Comparison of ENCODE assay signal across 14 cellular contexts in genomic region chr9:134061688-134062371, GRCh38. TPM values are rescaled to one million over a fixed set of nuclear protein-coding genes. Genes with fewer than 3 reads are reported as not detected.
DNase-seq lines count a peak whose midpoint lies in the region; ATAC-seq and TF ChIP-seq lines count a peak whose summit lies in the region.
"Had no signal": no experiment of that assay in that cellular context is flagged by ENCODE, and none has a peak within 500 bp of the region (broad histone marks: within the 10 kb centered on the region; RNA-seq: fewer than 3 reads in every experiment).

No MANE protein-coding gene starts in this region.

- intact Hi-C loops in activated naive CD4-positive, alpha-beta T cell treated with anti-CD3 and anti-CD28 coated beads for 36 hours (cut with micrococcal nuclease), result loop anchor here (10.0 kb wide), 1 partner anchor 917 kb away; no protein-coding TSS in a partner anchor
- intact Hi-C loops in testis (cut with DNase I; ENCODE audit: low total_unique reads), result no loop called here
- intact Hi-C loops in OCI-LY7 (cut with micrococcal nuclease; ENCODE audit: unreplicated experiment), result no loop called here

- H3K4me1 Mint-ChIP-seq in activated naive CD4-positive, alpha-beta T cell treated with anti-CD3 and anti-CD28 coated beads for 36 hours (ENCODE audit: low read depth), result peaks cover 55% of the 10 kb centered on the region
- peaks cover 91% of the 10 kb centered on the region for H3K4me1 Mint-ChIP-seq in brain

- H3K36me3 Mint-ChIP-seq in activated naive CD4-positive, alpha-beta T cell treated with anti-CD3 and anti-CD28 coated beads for 36 hours (ENCODE audit: low read depth), result peaks cover 2% of the 10 kb centered on the region
- H3K36me3 Mint-ChIP-seq in brain, result no peaks in the 10 kb centered on the region
- H3K36me3 Mint-ChIP-seq: activated naive CD8-positive, alpha-beta T cell; natural killer cell had no signal

- no peaks in the 10 kb centered on the region for H3K27me3 Mint-ChIP-seq in activated naive CD4-positive, alpha-beta T cell treated with anti-CD3 and anti-CD28 coated beads for 36 hours (ENCODE audit: low read depth)
- H3K27me3 Mint-ChIP-seq in brain, result no peaks in the 10 kb centered on the region
- H3K27me3 Mint-ChIP-seq: activated naive CD8-positive, alpha-beta T cell had no signal

- H3K27me3 ChIP-seq in mucosa of stomach (ENCODE audit: control insufficient read depth, insufficient read depth, low read length), result no peaks in the 10 kb centered on the region
- no peaks in the 10 kb centered on the region for H3K27me3 ChIP-seq in testis
- H3K27me3 ChIP-seq: transverse colon had no signal

- 67 to 83% methylated on average over 5 to 22 of the region's 22 CpGs for WGBS in testis, 2 donors

- POLR2A ChIA-PET in OCI-LY7 (lab: Charles Lee), result no interaction called here

- peak; percentile 4 for DNase-seq in activated naive CD4-positive, alpha-beta T cell treated with anti-CD3 and anti-CD28 coated beads for 36 hours
- DNase-seq in activated naive CD4-positive, alpha-beta T cell treated with Interleukin-2 at 50 U/mL for 16 hours, result no peak
- DNase-seq in testis, result peak; percentile 12
- DNase-seq in DMS153 treated with DMSO at 0.1 percent for 48 hours (lab: John Stamatoyannopoulos, UW; ENCODE audit: unreplicated experiment), result no peak
- DNase-seq in OCI-LY7 (ENCODE audit: low spot score), result no peak
- DNase-seq: natural killer cell; NCI-H2107; stimulated activated CD4-positive, alpha-beta T cell treated with anti-CD3 and anti-CD28 coated beads, Interleukin-4, amount 100 ng/mL, for 24 hours; transverse colon had no signal

- H4K20me1 ChIP-seq in OCI-LY7 (ENCODE audit: insufficient read depth, low read length), result peaks cover 23% of the 10 kb centered on the region

- no peak overlapping the region for H3K4me2 ChIP-seq in OCI-LY7 (ENCODE audit: low read length)

- H3K9me3 Mint-ChIP-seq in activated naive CD4-positive, alpha-beta T cell treated with anti-CD3 and anti-CD28 coated beads for 36 hours, result no peaks in the 10 kb centered on the region
- no peaks in the 10 kb centered on the region for H3K9me3 Mint-ChIP-seq in brain
- H3K9me3 Mint-ChIP-seq: natural killer cell had no signal

- no peak overlapping the region for H2AFZ ChIP-seq in OCI-LY7 (ENCODE audit: low read length)

- peaks cover 65% of the 10 kb centered on the region for H3K4me1 ChIP-seq in mucosa of stomach (ENCODE audit: control insufficient read depth, insufficient read depth, low read length)
- peaks cover 55% of the 10 kb centered on the region for H3K4me1 ChIP-seq in testis
- H3K4me1 ChIP-seq in OCI-LY7 (ENCODE audit: insufficient read depth, low read length, poor library complexity, severe bottlenecking), result peaks cover 29% of the 10 kb centered on the region

- H3K27ac ChIP-seq in testis (no peak overlapping the region), OCI-LY7 (ENCODE audit: low read depth, low read length, poor library complexity, severe bottlenecking) (no peak overlapping the region)
- H3K27ac ChIP-seq: left ventricle myocardium inferior, transverse colon had no signal

- no peak overlapping the region for H3K4me3 Mint-ChIP-seq in activated naive CD4-positive, alpha-beta T cell treated with anti-CD3 and anti-CD28 coated beads for 36 hours
- H3K4me3 Mint-ChIP-seq in brain, result peak overlapping the region in 2 of 5 experiments; percentile 35 to 40
- H3K4me3 Mint-ChIP-seq: activated naive CD8-positive, alpha-beta T cell; natural killer cell had no signal

- TF ChIP-seq CTCF in brain (conservative IDR thresholded peaks at IDR 0.05) (no peak), testis (IDR thresholded peaks at IDR 0.05) (no peak), OCI-LY7 (conservative IDR thresholded peaks at IDR 0.05; ENCODE audit: low read length) (no peak)

- no peaks in the 10 kb centered on the region for H3K9me3 ChIP-seq in mucosa of stomach (ENCODE audit: control insufficient read depth, low read length)
- H3K9me3 ChIP-seq in testis, result no peaks in the 10 kb centered on the region
- H3K9me3 ChIP-seq in OCI-LY7 (ENCODE audit: low read length), result no peaks in the 10 kb centered on the region
- H3K9me3 ChIP-seq: left ventricle myocardium inferior, transverse colon had no signal

- TF ChIP-seq POLR2A in testis (IDR thresholded peaks at IDR 0.05), result no peak

- H3K4me3 ChIP-seq in mucosa of stomach (ENCODE audit: low read length) (no peak overlapping the region), testis (no peak overlapping the region), OCI-LY7 (ENCODE audit: low read depth, low read length, poor library complexity, severe bottlenecking) (no peak overlapping the region)
- H3K4me3 ChIP-seq: left ventricle myocardium inferior, transverse colon had no signal

- no TSS peak for BruUV-seq in OCI-LY7 (replicated peaks; lab: Mats Ljungman, UMichigan)

- H3K36me3 ChIP-seq in mucosa of stomach (ENCODE audit: control insufficient read depth, insufficient read depth, low read length) (no peaks in the 10 kb centered on the region), testis (ENCODE audit: low read depth, missing control alignments) (no peaks in the 10 kb centered on the region), OCI-LY7 (ENCODE audit: insufficient read depth, low read length) (no peaks in the 10 kb centered on the region)
- H3K36me3 ChIP-seq: left ventricle myocardium inferior, transverse colon had no signal

- ATAC-seq in GM19463 (IDR thresholded peaks at IDR 0.05; ENCODE audit: unreplicated experiment), result no peak
- ATAC-seq: natural killer cell had no signal

- H3K79me2 ChIP-seq in OCI-LY7 (ENCODE audit: insufficient read depth, low read depth, low read length), result no peaks in the 10 kb centered on the region

- CTCF ChIA-PET in activated naive CD4-positive, alpha-beta T cell treated with anti-CD3 and anti-CD28 coated beads for 36 hours (lab: Charles Lee), result no interaction called here
- CTCF ChIA-PET in OCI-LY7 (lab: Charles Lee; ENCODE audit: unreplicated experiment), result no interaction called here

- peak overlapping the region; percentile 28 for H3K9ac ChIP-seq in mucosa of stomach (ENCODE audit: low read length)

- no peaks in the 10 kb centered on the region for H3K9me2 ChIP-seq in OCI-LY7 (ENCODE audit: insufficient read depth, low read length)

- H3K27ac Mint-ChIP-seq in activated naive CD4-positive, alpha-beta T cell treated with anti-CD3 and anti-CD28 coated beads for 36 hours, result no peak overlapping the region
- H3K27ac Mint-ChIP-seq in brain, result peak overlapping the region in 4 of 5 experiments; percentile 28 to 95 (median 78)

RNA-seq across cellular contexts. Expression of gene BRD3, which starts 6.0 kb away (rescaled TPM):
- 10 to 100 TPM; 34.2 to 36.6 TPM for total RNA-seq in activated naive CD4-positive, alpha-beta T cell treated with anti-CD3 and anti-CD28 coated beads for 36 hours
- 84.9 TPM for polyA plus RNA-seq in brain (ENCODE audit: insufficient read depth, low read depth, low replicate concordance)
- 10 to 100 TPM; 44.3 to 64.5 TPM for total RNA-seq in testis
- polyA plus RNA-seq in testis (ENCODE audit: insufficient read depth, low read depth, low replicate concordance), result 30.2 TPM
- 3.1 and 3.5 TPM in 2 replicates for total RNA-seq in OCI-LY7 (2014; rRNA removed; shearing (Covaris generic))
- 16.3 and 16.6 TPM in 2 replicates for total RNA-seq in OCI-LY7 (2022)

RNA-seq across cellular contexts. Expression of gene BRD3OS, which starts 36.5 kb away (rescaled TPM):
- 1 to 10 TPM; 6.3 to 6.7 TPM for total RNA-seq in activated naive CD4-positive, alpha-beta T cell treated with anti-CD3 and anti-CD28 coated beads for 36 hours
- 49.4 TPM for polyA plus RNA-seq in brain (ENCODE audit: insufficient read depth, low read depth, low replicate concordance)
- 10 to 100 TPM; 18.9 to 19.0 TPM for total RNA-seq in testis
- polyA plus RNA-seq in testis (ENCODE audit: insufficient read depth, low read depth, low replicate concordance), result 29.5 TPM
- 12.4 and 21.6 TPM in 2 replicates for total RNA-seq in OCI-LY7 (2014; rRNA removed; shearing (Covaris generic))
- 13.7 and 16.4 TPM in 2 replicates for total RNA-seq in OCI-LY7 (2022)

Comparison
In these comparisons a context has a peak if more than half of its experiments do, and no peak if none do; other contexts are left out.
1. DNase-seq: peak in activated naive CD4-positive, alpha-beta T cell treated with anti-CD3 and anti-CD28 coated beads for 36 hours (single experiment) and testis (single experiment); none in activated naive CD4-positive, alpha-beta T cell treated with Interleukin-2 at 50 U/mL for 16 hours (single experiment), DMS153 treated with DMSO at 0.1 percent for 48 hours (single experiment) and OCI-LY7 (single experiment).